11 cellular contexts compared by ENCODE assay signal in the genomic region with DNA sequence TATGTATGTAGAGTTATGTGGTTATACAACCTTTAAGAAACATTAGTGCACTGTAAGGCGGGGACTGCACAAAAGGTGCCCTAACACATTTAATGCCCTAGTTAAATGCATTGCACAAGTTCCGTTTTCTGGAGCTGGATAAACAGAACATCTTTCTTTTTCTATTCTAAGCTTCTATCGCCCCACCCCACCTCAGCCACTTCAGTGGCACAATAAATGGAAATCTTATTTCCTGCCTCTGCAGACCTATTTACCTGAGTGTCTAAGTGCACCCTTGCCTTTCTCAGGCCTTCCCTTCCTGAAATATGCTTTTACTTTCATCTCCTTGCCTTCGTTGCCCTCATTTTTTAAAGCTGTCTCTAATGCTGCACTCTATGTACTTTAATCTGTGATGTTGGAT.
DNase-seq lines count a peak whose midpoint lies in the region; ATAC-seq and FAIRE-seq lines count a peak whose summit lies in the region.
"Had no signal": no experiment of that assay in that cellular context is flagged by ENCODE, and none has a peak within 500 bp of the region (broad histone marks: within the 10 kb centered on the region; RNA-seq: fewer than 3 reads in every experiment).

No MANE protein-coding gene starts in this region.

- H3K27me3 Mint-ChIP-seq in CD4-positive, alpha-beta memory T cell, result no peaks in the 10 kb centered on the region
- no peaks in the 10 kb centered on the region for H3K27me3 Mint-ChIP-seq in T-helper 1 cell treated with Interleukin-12 subunit alpha and Interleukin-12 subunit beta and Interleukin-4 antibody, amounts not matched to agents 30 μg/mL and 1 μg/mL, for 36 hours (ENCODE audit: low read depth)

- H2BK5ac ChIP-seq in mesenchymal stem cell (ENCODE audit: low read depth, low read length, poor library complexity, severe bottlenecking), result no peak overlapping the region

- H3K23ac ChIP-seq in mesenchymal stem cell (ENCODE audit: low read length in 2 of 2), result no peak overlapping the region

- H3K27ac Mint-ChIP-seq in CD4-positive, alpha-beta memory T cell, result peak overlapping the region; percentile 6 to 88 (median 48)
- H3K27ac Mint-ChIP-seq in T-helper 1 cell treated with Interleukin-12 subunit alpha and Interleukin-12 subunit beta and Interleukin-4 antibody, amounts not matched to agents 30 μg/mL and 1 μg/mL, for 36 hours, result peak overlapping the region; percentile 23

- POLR2A ChIA-PET in CD4-positive, alpha-beta memory T cell (lab: Charles Lee; ENCODE audit: partially characterized antibody), result interaction anchor here (0.6 kb wide), 1 partner anchor 185 kb away, joined by 3 read pairs; no protein-coding TSS in a partner anchor

- peaks cover 23 to 64% (median 39%) of the 10 kb centered on the region in 4 donors for H3K4me1 Mint-ChIP-seq in CD4-positive, alpha-beta memory T cell
- peaks cover 35% of the 10 kb centered on the region for H3K4me1 Mint-ChIP-seq in T-helper 1 cell treated with Interleukin-12 subunit alpha and Interleukin-12 subunit beta and Interleukin-4 antibody, amounts not matched to agents 30 μg/mL and 1 μg/mL, for 36 hours (ENCODE audit: low read depth)

- no peak overlapping the region for H3K4me2 ChIP-seq in mesenchymal stem cell (ENCODE audit: low read length, poor library complexity, severe bottlenecking)

- H3K4ac ChIP-seq in mesenchymal stem cell (ENCODE audit: low read depth in 1 of 2, low read length in 2 of 2), result peak overlapping the region in 1 of 2 experiments; percentile 42

- no peaks in the 10 kb centered on the region for H3K9me3 ChIP-seq in CD4-positive, alpha-beta memory T cell (ENCODE audit: control insufficient read depth in 1 of 2, low read length in 2 of 2)
- peaks cover 13% of the 10 kb centered on the region for H3K9me3 ChIP-seq in mesenchymal stem cell (ENCODE audit: control insufficient read depth, low read length)
- H3K9me3 ChIP-seq: psoas muscle had no signal

- peaks cover 0 to 14% (median 11%) of the 10 kb centered on the region in 8 donors for H3K9me3 Mint-ChIP-seq in CD4-positive, alpha-beta memory T cell
- H3K9me3 Mint-ChIP-seq in T-helper 1 cell treated with Interleukin-12 subunit alpha and Interleukin-12 subunit beta and Interleukin-4 antibody, amounts not matched to agents 30 μg/mL and 1 μg/mL, for 36 hours, result peaks cover 14% of the 10 kb centered on the region

- no peak overlapping the region for H2AFZ ChIP-seq in mesenchymal stem cell (ENCODE audit: low read depth, low read length)

- H2BK120ac ChIP-seq in mesenchymal stem cell (ENCODE audit: low read depth, low read length), result no peak overlapping the region

- H3K79me1 ChIP-seq in mesenchymal stem cell (replicated peaks; ENCODE audit: low read length, poor library complexity, severe bottlenecking), result peaks cover 22% of the 10 kb centered on the region

- no peak overlapping the region for H3K14ac ChIP-seq in mesenchymal stem cell (ENCODE audit: low read length in 2 of 2)

- CTCF ChIA-PET in CD4-positive, alpha-beta memory T cell (lab: Charles Lee; ENCODE audit: partially characterized antibody), result interaction anchor here (2.7 kb wide), 1 partner anchor 26 kb away, joined by 20 read pairs; no protein-coding TSS in a partner anchor

- H2BK12ac ChIP-seq in mesenchymal stem cell (ENCODE audit: low read length in 2 of 2), result peak overlapping the region in 1 of 2 experiments; percentile 85

- intact Hi-C loops in CD4-positive, alpha-beta memory T cell (cut with micrococcal nuclease), result loop anchor here (10.0 kb wide), 1 partner anchor 127 kb away; the partner anchor contains the start of gene TANC1

- peak overlapping the region; percentile 61 for H3K9ac ChIP-seq in mesenchymal stem cell (ENCODE audit: low read length)

- no peaks in the 10 kb centered on the region for H3K27me3 ChIP-seq in CD4-positive, alpha-beta memory T cell (ENCODE audit: insufficient read depth, low read length)
- no peaks in the 10 kb centered on the region for H3K27me3 ChIP-seq in mesenchymal stem cell (ENCODE audit: control insufficient read depth in 1 of 2, insufficient read depth in 1 of 2, low read length in 2 of 2)

- H3K27ac ChIP-seq in CD4-positive, alpha-beta memory T cell (ENCODE audit: low read depth, low read length), result no peak overlapping the region
- H3K27ac ChIP-seq in mesenchymal stem cell (ENCODE audit: low read length, poor library complexity, severe bottlenecking), result peak overlapping the region; percentile 99
- H3K27ac ChIP-seq: psoas muscle had no signal

- no peak overlapping the region for H2AK5ac ChIP-seq in mesenchymal stem cell (ENCODE audit: low read length, severe bottlenecking)

- peak in 4 of 5 donors; percentile 29 to 58 (median 48) for DNase-seq in CD4-positive, alpha-beta memory T cell
- DNase-seq in mesenchymal stem cell (peak; percentile 55), NCI-H510A treated with DMSO at 0.1 percent for 48 hours (lab: John Stamatoyannopoulos, UW) (no peak), HTR-8/SVneo (ENCODE audit: insufficient read length, low spot score) (no peak), NCI-H146 (lab: John Stamatoyannopoulos, UW) (no peak)
- DNase-seq in stimulated activated CD8-positive, alpha-beta memory T cell treated with anti-CD3 and anti-CD28 coated beads, Interleukin-4, amount 100 ng/mL, for 48 hours, result no peak
- DNase-seq: cerebellar nuclear complex, NCI-H2171, psoas muscle had no signal

- no peak for FAIRE-seq in HTR-8/SVneo (lab: Jason Lieb, UNC)

- H3K4me1 ChIP-seq in CD4-positive, alpha-beta memory T cell (ENCODE audit: insufficient read depth, low read length), result peaks cover 42% of the 10 kb centered on the region
- peaks cover 22% of the 10 kb centered on the region for H3K4me1 ChIP-seq in mesenchymal stem cell (ENCODE audit: control insufficient read depth, insufficient read depth, low read depth, low read length)

- peaks cover 0 to 4% of the 10 kb centered on the region in 2 donors for H3K36me3 Mint-ChIP-seq in CD4-positive, alpha-beta memory T cell
- H3K36me3 Mint-ChIP-seq in T-helper 1 cell treated with Interleukin-12 subunit alpha and Interleukin-12 subunit beta and Interleukin-4 antibody, amounts not matched to agents 30 μg/mL and 1 μg/mL, for 36 hours (ENCODE audit: low read depth), result peaks cover 4% of the 10 kb centered on the region

- H3K36me3 ChIP-seq in CD4-positive, alpha-beta memory T cell (ENCODE audit: insufficient read depth, low read length), result no peaks in the 10 kb centered on the region
- peaks cover 0 to 3% of the 10 kb centered on the region in 2 experiments for H3K36me3 ChIP-seq in mesenchymal stem cell (ENCODE audit: control insufficient read depth in 1 of 2, insufficient read depth in 2 of 2, low read depth in 1 of 2, low read length in 2 of 2)

- H3K4me3 Mint-ChIP-seq in CD4-positive, alpha-beta memory T cell, result peak overlapping the region in 7 of 8 donors; percentile 7 to 61 (median 44)
- H3K4me3 Mint-ChIP-seq in T-helper 1 cell treated with Interleukin-12 subunit alpha and Interleukin-12 subunit beta and Interleukin-4 antibody, amounts not matched to agents 30 μg/mL and 1 μg/mL, for 36 hours, result peak overlapping the region; percentile 11

- no peak overlapping the region for H4K91ac ChIP-seq in mesenchymal stem cell (ENCODE audit: low read length)

- peak overlapping the region in 1 of 2 experiments; percentile 8 for H3K18ac ChIP-seq in mesenchymal stem cell (ENCODE audit: low read depth in 1 of 2, low read length in 2 of 2)

- H4K8ac ChIP-seq in mesenchymal stem cell (ENCODE audit: low read length), result no peak overlapping the region

- ATAC-seq in GM21717 (IDR thresholded peaks at IDR 0.05; ENCODE audit: unreplicated experiment), result peak; percentile 65

- no peak overlapping the region for H2BK15ac ChIP-seq in mesenchymal stem cell (ENCODE audit: low read depth, poor library complexity, severe bottlenecking)

- H3K4me3 ChIP-seq in CD4-positive, alpha-beta memory T cell (ENCODE audit: low read length in 2 of 2), result no peak overlapping the region
- H3K4me3 ChIP-seq in mesenchymal stem cell (ENCODE audit: insufficient read depth in 1 of 2, low read depth in 1 of 2, low read length in 2 of 2), result peak overlapping the region in 1 of 2 experiments; percentile 19
- H3K4me3 ChIP-seq: psoas muscle had no signal

- WGBS in mesenchymal stem cell, result 17% methylated on average over 3 of the region's 4 CpGs

Comparison
In these comparisons a context has a peak if more than half of its experiments do, and no peak if none do; other contexts are left out.
1. DNase-seq: peak in CD4-positive, alpha-beta memory T cell (4 of 5) and mesenchymal stem cell (single experiment); none in NCI-H510A treated with DMSO at 0.1 percent for 48 hours (single experiment), HTR-8/SVneo (single experiment), stimulated activated CD8-positive, alpha-beta memory T cell treated with anti-CD3 and anti-CD28 coated beads, Interleukin-4, amount 100 ng/mL, for 48 hours (single experiment) and NCI-H146 (single experiment).